ENCODE assay signal across 8 cellular contexts in the genomic region with DNA sequence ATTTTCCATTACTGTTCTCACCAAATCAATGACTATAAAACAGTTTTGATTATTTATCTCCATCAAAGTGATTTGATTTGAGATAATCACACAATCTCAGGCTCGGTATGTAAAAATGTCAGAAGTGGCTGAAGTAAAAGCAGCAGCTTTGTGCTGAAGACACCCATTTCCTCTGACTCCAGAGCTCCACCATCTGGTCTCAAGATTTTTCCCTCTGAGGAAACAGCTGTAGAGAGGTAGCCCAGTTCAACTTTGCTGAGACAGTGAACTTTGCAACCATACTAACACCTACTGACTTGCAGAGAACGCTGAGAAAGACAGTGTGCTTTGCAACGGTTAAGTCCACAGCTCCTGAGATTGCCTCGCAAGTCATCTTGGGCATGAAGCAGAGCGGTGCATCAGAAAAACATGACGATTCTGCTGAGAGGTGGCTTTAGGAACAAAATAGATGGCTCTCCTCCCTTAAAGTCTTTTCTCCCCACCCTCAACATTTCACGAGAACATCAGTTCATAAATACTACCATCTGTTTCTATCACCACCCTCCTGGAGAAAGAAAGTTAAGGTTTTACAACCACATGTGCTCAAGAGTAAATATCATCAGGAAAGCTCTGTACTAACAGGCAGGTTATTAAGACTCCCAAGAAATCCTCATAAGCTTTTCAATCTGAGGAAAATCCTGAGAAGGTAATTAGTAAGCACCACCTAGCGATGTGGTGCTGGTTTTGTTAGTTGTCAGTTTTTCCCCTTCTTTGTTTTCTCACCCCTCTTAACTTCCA. TPM values are rescaled to one million over a fixed set of nuclear protein-coding genes. Genes with fewer than 3 reads are reported as not detected.
A peak's percentile ranks its signal among the peaks of the same experiment; 100 is the strongest.
DNase-seq lines count a peak whose midpoint lies in the region; ATAC-seq and TF ChIP-seq lines count a peak whose summit lies in the region.

No MANE protein-coding gene starts in this region.

- H3K4me2 ChIP-seq in DND-41 (ENCODE audit: insufficient read depth, low read length), result no peak overlapping the region

- in situ Hi-C loops in gastrocnemius medialis (cut with MboI; ENCODE audit: low sequenced_read_pairs in 4 of 4), result loop anchor here (5.0 to 10.0 kb wide), 3 partner anchors 160 to 220 kb away; no protein-coding TSS in a partner anchor

- H2AFZ ChIP-seq in DND-41 (ENCODE audit: low read depth, low read length), result no peak overlapping the region

- TF ChIP-seq POLR2A in gastrocnemius medialis (IDR thresholded peaks at IDR 0.05), result no peak

- H3K27me3 ChIP-seq in DND-41 (ENCODE audit: insufficient read depth, low read length, poor library complexity) (no peaks in the 10 kb centered on the region), gastrocnemius medialis (no peaks in the 10 kb centered on the region)

- TF ChIP-seq CTCF in 22Rv1 (IDR thresholded peaks at IDR 0.05), result peak; percentile 77
- peak; percentile 72 for TF ChIP-seq CTCF in DND-41 (IDR thresholded peaks at IDR 0.05; ENCODE audit: borderline replicate concordance, extremely low read depth, low read length, poor library complexity, severe bottlenecking)
- TF ChIP-seq CTCF in gastrocnemius medialis (IDR thresholded peaks at IDR 0.05 in 4 of 5, conservative IDR thresholded peaks at IDR 0.05 in 1 of 5), result peak; percentile 31 to 73 (median 39)

- no peaks in the 10 kb centered on the region for H3K79me2 ChIP-seq in DND-41 (ENCODE audit: insufficient read depth, low read length)

- H3K4me1 ChIP-seq in DND-41 (ENCODE audit: insufficient read depth, low read length), result no peaks in the 10 kb centered on the region
- H3K4me1 ChIP-seq in gastrocnemius medialis, result peaks cover 29 to 51% of the 10 kb centered on the region in 2 donors

- DNase-seq in DND-41 (peak; percentile 45), NCI-H1694 (lab: John Stamatoyannopoulos, UW) (peak; percentile 8), hepatic stellate cell (ENCODE audit: low spot score) (peak; percentile 26), gastrocnemius medialis (peak; percentile 49 to 53), posterior vena cava (ENCODE audit: low spot score) (no peak)

- intact Hi-C loops in gastrocnemius medialis (cut with DNase I; ENCODE audit: low total_unique reads) (loop anchor here (1.0 to 10.0 kb wide), 3 partner anchors 162 to 482 kb away; a partner anchor contains a TSS), posterior vena cava (cut with DNase I) (loop anchor here (5.0 to 10.0 kb wide), 2 partner anchors 152 to 160 kb away; no protein-coding TSS in a partner anchor)

- H3K36me3 ChIP-seq in DND-41 (ENCODE audit: insufficient read depth, low read length) (peaks cover 60% of the 10 kb centered on the region), gastrocnemius medialis (peaks cover 5 to 41% of the 10 kb centered on the region in 2 donors)

- ATAC-seq in DND-41 (ENCODE audit: insufficient read depth, low read depth) (peak; percentile 88), gastrocnemius medialis (peak; percentile 62 to 74), GM18870 (IDR thresholded peaks at IDR 0.05; ENCODE audit: unreplicated experiment) (no peak)

- no peaks in the 10 kb centered on the region for H4K20me1 ChIP-seq in DND-41 (ENCODE audit: insufficient read depth, low read length)

- H3K9me3 ChIP-seq in DND-41 (ENCODE audit: insufficient read depth, low read length, severe bottlenecking) (no peaks in the 10 kb centered on the region), gastrocnemius medialis (no peaks in the 10 kb centered on the region)

- H3K27ac ChIP-seq in 22Rv1 (no peak overlapping the region), DND-41 (ENCODE audit: low read length) (no peak overlapping the region), angular gyrus (ENCODE audit: low read depth, low read length) (peak overlapping the region; percentile 17), gastrocnemius medialis (peak overlapping the region; percentile 80 to 91 (median 87))

- no peak overlapping the region for H3K9ac ChIP-seq in DND-41 (ENCODE audit: low read depth, low read length)

- H3K4me3 ChIP-seq in DND-41 (ENCODE audit: low read depth in 1 of 2, low read length in 2 of 2) (no peak overlapping the region), gastrocnemius medialis (no peak overlapping the region)

RNA-seq across cellular contexts. Expression of a gene that starts 34.8 kb away (rescaled TPM):
- not detected for total RNA-seq in gastrocnemius medialis
- not detected for total RNA-seq in posterior vena cava

RNA-seq across cellular contexts. Expression of a gene that starts 39.0 kb away (rescaled TPM):
- total RNA-seq in gastrocnemius medialis (10 to 100 TPM; 24.0 to 65.4 (median 47.0) TPM), posterior vena cava (10 to 100 TPM; 55.1 to 58.7 TPM)

Comparison
In these comparisons a context has a peak if more than half of its experiments do, and no peak if none do; other contexts are left out.
1. H3K27ac ChIP-seq: peak in angular gyrus (single experiment) and gastrocnemius medialis (4 of 4); none in 22Rv1 (single experiment) and DND-41 (single experiment).
2. Peak in every context shown above with its lines, with median percentiles within 50 percentile points of each other: CTCF ChIP-seq.